ENCODE assay signal across 10 cellular contexts in genomic region chr16:69773255-69773947, GRCh38. TPM values are rescaled to one million over a fixed set of nuclear protein-coding genes. Genes with fewer than 3 reads are reported as not detected.
A peak's percentile ranks its signal among the peaks of the same experiment; 100 is the strongest.
DNase-seq lines count a peak whose midpoint lies in the region; ATAC-seq, FAIRE-seq and TF ChIP-seq lines count a peak whose summit lies in the region.
"Had no signal": no experiment of that assay in that cellular context is flagged by ENCODE, and none has a peak within 500 bp of the region (broad histone marks: within the 10 kb centered on the region; RNA-seq: fewer than 3 reads in every experiment).

No MANE protein-coding gene starts in this region.

- no peaks in the 10 kb centered on the region for H3K27me3 ChIP-seq in GM12878 (replicated peaks in 1 of 2; ENCODE audit: control insufficient read depth in 2 of 2, insufficient read depth in 2 of 2, low read length in 1 of 2)
- H3K27me3 ChIP-seq: hepatocyte had no signal

- no peaks in the 10 kb centered on the region for H3K27me3 Mint-ChIP-seq in stimulated activated naive CD8-positive, alpha-beta T cell treated with anti-CD3 and anti-CD28 coated beads, Interleukin-15, Interleukin-2, amounts not matched to agents 100 ng/mL and 50 ng/mL, for 24 hours
- no peaks in the 10 kb centered on the region for H3K27me3 Mint-ChIP-seq in type B pancreatic cell
- H3K27me3 Mint-ChIP-seq in T-helper 17 cell, result no peaks in the 10 kb centered on the region

- no peak for ATAC-seq in stimulated activated naive CD8-positive, alpha-beta T cell treated with anti-CD3 and anti-CD28 coated beads, Interleukin-15, Interleukin-2, amounts not matched to agents 100 U/mL and 50 U/mL, for 24 hours
- ATAC-seq in HG03097 (IDR thresholded peaks at IDR 0.05; ENCODE audit: low FRiP score, unreplicated experiment) (peak; percentile 53), GM12878 (peak; percentile 45), T-helper 17 cell (no peak)

- TF ChIP-seq CTCF in GM12878 (IDR thresholded peaks at IDR 0.05 in 2 of 3, conservative IDR thresholded peaks at IDR 0.05 in 1 of 3; ENCODE audit: control insufficient read depth in 2 of 3, extremely low read depth in 1 of 3, insufficient read depth in 1 of 3, low read depth in 3 of 3, low read length in 3 of 3) (no peak), type B pancreatic cell (conservative IDR thresholded peaks at IDR 0.05) (no peak)

- H3K9me3 Mint-ChIP-seq in stimulated activated naive CD8-positive, alpha-beta T cell treated with anti-CD3 and anti-CD28 coated beads, Interleukin-15, Interleukin-2, amounts not matched to agents 100 ng/mL and 50 ng/mL, for 24 hours, result peaks cover 9% of the 10 kb centered on the region
- H3K9me3 Mint-ChIP-seq in type B pancreatic cell, result peaks cover 6% of the 10 kb centered on the region

- RAD21 ChIA-PET in GM12878 (lab: Charles Lee; ENCODE audit: unreplicated experiment), result interaction anchor here (1.0 to 3.3 kb wide), 4 partner anchors 10 to 157 kb away, joined by 3 to 10 read pairs (median 4); partner anchors contain the start of gene WWP2

- CTCF ChIA-PET in GM12878 (lab: Yijun Ruan, JAX), result interaction anchor here (1.5 to 3.9 kb wide), 2 partner anchors 19 to 23 kb away, joined by 3 to 25 read pairs; partner anchors contain the start of gene NOB1

- peak overlapping the region; percentile 64 for H3K27ac Mint-ChIP-seq in stimulated activated naive CD8-positive, alpha-beta T cell treated with anti-CD3 and anti-CD28 coated beads, Interleukin-15, Interleukin-2, amounts not matched to agents 100 ng/mL and 50 ng/mL, for 24 hours
- H3K27ac Mint-ChIP-seq in type B pancreatic cell (no peak overlapping the region), T-helper 17 cell (no peak overlapping the region)

- no peak overlapping the region for H2AFZ ChIP-seq in GM12878 (ENCODE audit: control insufficient read depth, low read depth, low read length)
- H2AFZ ChIP-seq: hepatocyte had no signal

- no peaks in the 10 kb centered on the region; a peak in 1 of 4 replicates for H3K36me3 ChIP-seq in GM12878 (ENCODE audit: control insufficient read depth in 2 of 2, insufficient read depth in 2 of 2, low read length in 1 of 2)

- no peak for TF ChIP-seq POLR2A in GM12878 (IDR thresholded peaks at IDR 0.05; ENCODE audit: low read depth, low read length)

- no peak for TF ChIP-seq RAD21 in GM12878 (IDR thresholded peaks at IDR 0.05; ENCODE audit: insufficient read depth, low read depth, low read length)

- no peak overlapping the region for H3K27ac ChIP-seq in GM12878 (ENCODE audit: control insufficient read depth, insufficient read depth)
- H3K27ac ChIP-seq: hepatocyte had no signal

- DNase-seq in stimulated activated naive CD8-positive, alpha-beta T cell treated with anti-CD3 and anti-CD28 coated beads, Interleukin-15, Interleukin-2, amounts not matched to agents 100 U/mL and 50 U/mL, for 24 hours, result no peak
- DNase-seq in GM12878 (ENCODE audit: low read depth, low spot score) (no peak), type B pancreatic cell (ENCODE audit: extremely low spot score, unreplicated experiment) (no peak), T-helper 17 cell (no peak), AG20443 (ENCODE audit: low spot score) (no peak), SKM-1 treated with dmso at 0.1 percent for 144 hours (lab: John Stamatoyannopoulos, UW; ENCODE audit: unreplicated experiment) (no peak)
- DNase-seq: AML-193 had no signal

- no peak for TF ChIP-seq EP300 in GM12878 (IDR thresholded peaks at IDR 0.05; ENCODE audit: borderline replicate concordance in 1 of 2, control insufficient read depth in 1 of 2, low read depth in 2 of 2, low read length in 2 of 2)

- peaks cover 25% of the 10 kb centered on the region for H3K79me2 ChIP-seq in GM12878 (ENCODE audit: control insufficient read depth, insufficient read depth, low read length)

- no peak overlapping the region for H3K9ac ChIP-seq in GM12878 (ENCODE audit: control insufficient read depth, insufficient read depth, low read length)

- in situ Hi-C loops in GM12878 (cut with MboI), result no loop called here

- peak overlapping the region; percentile 65 for H3K4me2 ChIP-seq in GM12878 (ENCODE audit: control insufficient read depth, insufficient read depth)
- H3K4me2 ChIP-seq: hepatocyte had no signal

- 1% methylated on average over 6 of the region's 6 CpGs for WGBS in GM12878 (ENCODE audit: insufficient coverage, insufficient replicate concordance, low lambda C conversion rate, missing lambda C conversion rate)

- H3K4me1 ChIP-seq in GM12878 (ENCODE audit: control insufficient read depth, insufficient read depth, low read length), result peaks cover 30% of the 10 kb centered on the region

- BruUV-seq in GM12878 (replicated peaks; lab: Mats Ljungman, UMichigan), result no TSS peak

- intact Hi-C loops in GM12878 (cut with micrococcal nuclease; ENCODE audit: unreplicated experiment), result no loop called here

- SMC1A ChIA-PET in GM12878 (lab: Charles Lee; ENCODE audit: uncharacterized antibody, unreplicated experiment), result interaction anchor here (0.9 to 2.9 kb wide), 3 partner anchors 11 to 157 kb away, joined by 3 to 9 read pairs (median 4); partner anchors contain the start of genes NOB1 and WWP2

- H3K4me1 Mint-ChIP-seq in stimulated activated naive CD8-positive, alpha-beta T cell treated with anti-CD3 and anti-CD28 coated beads, Interleukin-15, Interleukin-2, amounts not matched to agents 100 ng/mL and 50 ng/mL, for 24 hours (ENCODE audit: low read depth), result peaks cover 48% of the 10 kb centered on the region
- H3K4me1 Mint-ChIP-seq in type B pancreatic cell (ENCODE audit: unreplicated experiment) (peaks cover 12% of the 10 kb centered on the region), T-helper 17 cell (peaks cover 29% of the 10 kb centered on the region)

- H3K9me3 ChIP-seq in GM12878 (replicated peaks; ENCODE audit: control insufficient read depth, insufficient read depth, low read length), result peaks cover 12% of the 10 kb centered on the region; the same call in 2 of the 3 replicates
- H3K9me3 ChIP-seq in T-helper 17 cell (ENCODE audit: control insufficient read depth, low read length, poor library complexity, severe bottlenecking), result no peaks in the 10 kb centered on the region

- peak overlapping the region; percentile 1 for H3K4me3 Mint-ChIP-seq in stimulated activated naive CD8-positive, alpha-beta T cell treated with anti-CD3 and anti-CD28 coated beads, Interleukin-15, Interleukin-2, amounts not matched to agents 100 ng/mL and 50 ng/mL, for 24 hours
- peak overlapping the region; percentile 5 for H3K4me3 Mint-ChIP-seq in type B pancreatic cell
- H3K4me3 Mint-ChIP-seq in T-helper 17 cell, result no peak overlapping the region

- peaks cover 19% of the 10 kb centered on the region for H3K36me3 Mint-ChIP-seq in stimulated activated naive CD8-positive, alpha-beta T cell treated with anti-CD3 and anti-CD28 coated beads, Interleukin-15, Interleukin-2, amounts not matched to agents 100 ng/mL and 50 ng/mL, for 24 hours (ENCODE audit: low read depth)
- H3K36me3 Mint-ChIP-seq in type B pancreatic cell (peaks cover 4% of the 10 kb centered on the region), T-helper 17 cell (ENCODE audit: low read depth) (peaks cover 6% of the 10 kb centered on the region)

- no peak for FAIRE-seq in GM12878 (lab: Jason Lieb, UNC)

- POLR2A ChIA-PET in GM12878 (lab: Charles Lee), result no interaction called here

- H3K4me3 ChIP-seq in GM12878, result no peak overlapping the region
- H3K4me3 ChIP-seq: hepatocyte had no signal

- H4K20me1 ChIP-seq in GM12878 (ENCODE audit: control insufficient read depth, insufficient read depth), result no peaks in the 10 kb centered on the region

RNA-seq across cellular contexts. Expression of gene WWP2, which starts 11.3 kb away (rescaled TPM):
- 58.8 and 64.9 TPM in 2 replicates for total RNA-seq in GM12878 (2013; cell fraction: nucleolus; rRNA removed)
- total RNA-seq in GM12878 (2014; rRNA removed) (22.5 and 27.3 TPM in 2 replicates), GM12878 (2014; rRNA removed; fragmentation: Illumina TruSeq; extraction: Trizol) (16.9 and 20.3 TPM in 2 replicates), GM12878 (2021) (40.4 and 47.0 TPM in 2 replicates), type B pancreatic cell (ENCODE audit: low replicate concordance) (37.2 and 38.8 TPM in 2 replicates), T-helper 17 cell (10 to 100 TPM; 60.6 to 64.9 TPM)
- polyA plus RNA-seq in GM12878 (2011; ENCODE audit: low read depth), result 9.8 TPM
- polyA plus RNA-seq in GM12878 (2011; rRNA removed) (5.0 and 8.6 TPM in 2 replicates), GM12878 (2014; fragmentation: Illumina TruSeq; extraction: Trizol) (27.4 and 33.7 TPM in 2 replicates), GM12878 (2014; fragmentation: Nextera tagmentation; extraction: Ambion mirVana) (1 to 10 TPM; 2.8 to 2.9 TPM), GM12878 (2014; rRNA removed) (18.5 and 21.6 TPM in 2 replicates), GM12878 (2016; fragmentation: Nextera tagmentation; extraction: Ambion mirVana) (10 to 100 TPM; 29.8 to 31.4 TPM)
- polyA plus RNA-seq in GM12878 (2011; cell fraction: cytosol; rRNA removed), result 9.9 and 15.0 TPM in 2 replicates
- 29.9 and 49.2 TPM in 2 replicates for polyA plus RNA-seq in GM12878 (2011; cell fraction: nucleus; rRNA removed)
- 17.6 and 19.3 TPM in 2 replicates for polyA plus RNA-seq in GM12878 (2012)
- 11.6 and 15.1 TPM in 2 replicates for polyA minus RNA-seq in GM12878 (2011; rRNA and poly(A)+ RNA removed)
- polyA minus RNA-seq in GM12878 (2011; cell fraction: cytosol; rRNA and poly(A)+ RNA removed), result 5.6 and 9.3 TPM in 2 replicates
- polyA minus RNA-seq in GM12878 (2011; cell fraction: nucleus; rRNA and poly(A)+ RNA removed), result 10.3 and 26.2 TPM in 2 replicates

RNA-seq across cellular contexts. Expression of gene NOB1, which starts 18.7 kb away (rescaled TPM):
- total RNA-seq in GM12878 (2013; cell fraction: nucleolus; rRNA removed), result 31.1 and 34.0 TPM in 2 replicates
- total RNA-seq in GM12878 (2014; rRNA removed), result 55.6 and 64.0 TPM in 2 replicates
- 67.0 and 68.6 TPM in 2 replicates for total RNA-seq in GM12878 (2014; rRNA removed; fragmentation: Illumina TruSeq; extraction: Trizol)
- 93.1 and 97.9 TPM in 2 replicates for total RNA-seq in GM12878 (2021)
- polyA plus RNA-seq in GM12878 (2011; ENCODE audit: low read depth), result 49.2 TPM
- 86.4 and 112 TPM in 2 replicates for polyA plus RNA-seq in GM12878 (2011; rRNA removed)
- 167 and 168 TPM in 2 replicates for polyA plus RNA-seq in GM12878 (2011; cell fraction: cytosol; rRNA removed)
- 89.6 and 97.2 TPM in 2 replicates for polyA plus RNA-seq in GM12878 (2011; cell fraction: nucleus; rRNA removed)
- polyA plus RNA-seq in GM12878 (2012), result 101 and 107 TPM in 2 replicates
- 51.1 and 87.9 TPM in 2 replicates for polyA plus RNA-seq in GM12878 (2014; fragmentation: Illumina TruSeq; extraction: Trizol)
- 10 to 100 TPM; 31.1 to 44.0 TPM for polyA plus RNA-seq in GM12878 (2014; fragmentation: Nextera tagmentation; extraction: Ambion mirVana)
- polyA plus RNA-seq in GM12878 (2014; rRNA removed), result 117 and 121 TPM in 2 replicates
- polyA plus RNA-seq in GM12878 (2016; fragmentation: Nextera tagmentation; extraction: Ambion mirVana), result 10 to 100 TPM; 76.9 to 79.1 TPM
- 86.5 and 139 TPM in 2 replicates for polyA minus RNA-seq in GM12878 (2011; rRNA and poly(A)+ RNA removed)
- 47.7 and 51.3 TPM in 2 replicates for polyA minus RNA-seq in GM12878 (2011; cell fraction: cytosol; rRNA and poly(A)+ RNA removed)
- polyA minus RNA-seq in GM12878 (2011; cell fraction: nucleus; rRNA and poly(A)+ RNA removed), result 32.5 and 54.4 TPM in 2 replicates
- total RNA-seq in type B pancreatic cell (ENCODE audit: low replicate concordance), result 52.3 and 60.3 TPM in 2 replicates
- total RNA-seq in T-helper 17 cell, result 10 to 100 TPM; 32.1 to 36.8 TPM

RNA-seq across cellular contexts. Expression of gene NQO1, which starts 47.0 kb away (rescaled TPM):
- 2.5 and 2.7 TPM in 2 replicates for total RNA-seq in GM12878 (2013; cell fraction: nucleolus; rRNA removed)
- 24.6 and 26.4 TPM in 2 replicates for total RNA-seq in GM12878 (2014; rRNA removed)
- 27.6 and 33.4 TPM in 2 replicates for total RNA-seq in GM12878 (2014; rRNA removed; fragmentation: Illumina TruSeq; extraction: Trizol)
- total RNA-seq in GM12878 (2021), result 24.0 and 25.0 TPM in 2 replicates
- polyA plus RNA-seq in GM12878 (2011; ENCODE audit: low read depth), result 15.3 TPM
- 29.0 and 34.1 TPM in 2 replicates for polyA plus RNA-seq in GM12878 (2011; rRNA removed)
- 32.2 and 35.7 TPM in 2 replicates for polyA plus RNA-seq in GM12878 (2011; cell fraction: cytosol; rRNA removed)
- 10.9 and 14.9 TPM in 2 replicates for polyA plus RNA-seq in GM12878 (2011; cell fraction: nucleus; rRNA removed)
- 14.0 and 15.3 TPM in 2 replicates for polyA plus RNA-seq in GM12878 (2012)
- polyA plus RNA-seq in GM12878 (2014; fragmentation: Illumina TruSeq; extraction: Trizol), result 25.5 and 35.9 TPM in 2 replicates
- polyA plus RNA-seq in GM12878 (2014; fragmentation: Nextera tagmentation; extraction: Ambion mirVana), result 10 to 100 TPM; 35.2 to 40.0 TPM
- polyA plus RNA-seq in GM12878 (2014; rRNA removed), result 25.0 and 26.0 TPM in 2 replicates
- 10 to 100 TPM; 82.4 to 84.9 TPM for polyA plus RNA-seq in GM12878 (2016; fragmentation: Nextera tagmentation; extraction: Ambion mirVana)
- polyA minus RNA-seq in GM12878 (2011; rRNA and poly(A)+ RNA removed), result 15.7 and 18.5 TPM in 2 replicates
- 7.1 and 9.1 TPM in 2 replicates for polyA minus RNA-seq in GM12878 (2011; cell fraction: cytosol; rRNA and poly(A)+ RNA removed)
- 2.4 and 2.7 TPM in 2 replicates for polyA minus RNA-seq in GM12878 (2011; cell fraction: nucleus; rRNA and poly(A)+ RNA removed)
- 112 and 159 TPM in 2 replicates for total RNA-seq in type B pancreatic cell (ENCODE audit: low replicate concordance)
- total RNA-seq in T-helper 17 cell, result 1 to 10 TPM; 1.7 to 2.5 TPM

Comparison
In these comparisons a context has a peak if more than half of its experiments do, and no peak if none do; other contexts are left out.
1. ATAC-seq: peak in HG03097 (single experiment) and GM12878 (single experiment); none in stimulated activated naive CD8-positive, alpha-beta T cell treated with anti-CD3 and anti-CD28 coated beads, Interleukin-15, Interleukin-2, amounts not matched to agents 100 U/mL and 50 U/mL, for 24 hours (single experiment) and T-helper 17 cell (single experiment).